ENCODE assay signal across 8 cellular contexts in genomic region chr1:36148821-36149236, GRCh38. TPM values are rescaled to one million over a fixed set of nuclear protein-coding genes. Genes with fewer than 3 reads are reported as not detected.
DNase-seq lines count a peak whose midpoint lies in the region; ATAC-seq and TF ChIP-seq lines count a peak whose summit lies in the region.

No MANE protein-coding gene starts in this region.

- H3K79me2 ChIP-seq in mammary epithelial cell (ENCODE audit: insufficient read depth, low read length), result peaks cover 43% of the 10 kb centered on the region

- no peaks in the 10 kb centered on the region for H4K20me1 ChIP-seq in mammary epithelial cell (ENCODE audit: insufficient read depth, low read length)

- ATAC-seq in HG03378 (IDR thresholded peaks at IDR 0.05; ENCODE audit: unreplicated experiment) (peak; percentile 1), mucosa of descending colon (peak; percentile 9)

- WGBS in mammary epithelial cell (ENCODE audit: low coverage, missing lambda C conversion rate), result 0% methylated on average over 12 of the region's 16 CpGs

- intact Hi-C loops in mammary epithelial cell (cut with micrococcal nuclease), result loop anchor here (1.0 to 2.0 kb wide), 12 partner anchors 13 to 363 kb away; partner anchors contain the start of gene THRAP3
- intact Hi-C loops in mucosa of descending colon (cut with DNase I, micrococcal nuclease), result loop anchor here in 1 of 2 donors (10.0 kb wide), 1 partner anchor 54 kb away; no protein-coding TSS in a partner anchor

- dilution Hi-C loops in mammary epithelial cell (cut with HindIII; ENCODE audit: low sequenced_read_pairs), result loop anchor here (5.0 kb wide), 1 partner anchor 73 kb away; the partner anchor contains the start of gene THRAP3

- H3K9me3 ChIP-seq in mammary epithelial cell (replicated peaks; ENCODE audit: insufficient read depth, low read length), result no peaks in the 10 kb centered on the region
- H3K9me3 ChIP-seq in mucosa of descending colon, result no peaks in the 10 kb centered on the region

- H3K27ac ChIP-seq in mammary epithelial cell (ENCODE audit: insufficient read depth, low read depth, low read length), result peak overlapping the region; percentile 63

- TSS peak; percentile 31 for BruUV-seq in mammary epithelial cell (replicated peaks; lab: Mats Ljungman, UMichigan)

- peak overlapping the region; percentile 89 for H3K4me2 ChIP-seq in mammary epithelial cell (ENCODE audit: insufficient read depth, low read depth, low read length)

- H3K27me3 ChIP-seq in mammary epithelial cell (ENCODE audit: insufficient read depth, low read length), result no peaks in the 10 kb centered on the region

- H3K9ac ChIP-seq in mammary epithelial cell (ENCODE audit: insufficient read depth, low read length), result peak overlapping the region; percentile 90

- H3K4me3 ChIP-seq in AG04449 (ENCODE audit: low read depth, low read length), result peak overlapping the region; percentile 86
- peak overlapping the region; percentile 64 to 84 (median 67) for H3K4me3 ChIP-seq in mammary epithelial cell (replicated peaks in 1 of 3; ENCODE audit: insufficient read depth in 1 of 3, low read depth in 2 of 3, low read length in 3 of 3)
- H3K4me3 ChIP-seq in mucosa of descending colon, result peak overlapping the region; percentile 79

- DNase-seq in AG04449 (ENCODE audit: low read depth, low spot score), result no peak
- no peak for DNase-seq in mammary epithelial cell
- DNase-seq in mucosa of descending colon, result no peak
- no peak for DNase-seq in globus pallidus (ENCODE audit: low spot score)
- DNase-seq in NCI-H2227 treated with DMSO at 0.1 percent for 48 hours (lab: John Stamatoyannopoulos, UW), result no peak
- no peak for DNase-seq in DMS153 treated with DMSO at 0.1 percent for 48 hours (lab: John Stamatoyannopoulos, UW; ENCODE audit: unreplicated experiment)
- no peak for DNase-seq in HuH-7 (ENCODE audit: low spot score)

- POLR2A ChIA-PET in AG04449 (lab: Yijun Ruan, JAX), result interaction anchor here (0.6 to 2.6 kb wide), 16 partner anchors 12 to 275 kb away, joined by 3 to 21 read pairs (median 6); partner anchors contain the start of genes EVA1B and THRAP3

- H3K36me3 ChIP-seq in mammary epithelial cell (ENCODE audit: insufficient read depth, low read length) (no peaks in the 10 kb centered on the region), mucosa of descending colon (ENCODE audit: low read depth) (no peaks in the 10 kb centered on the region)

- H3K4me1 ChIP-seq in mammary epithelial cell (ENCODE audit: insufficient read depth, low read length) (peaks cover 25% of the 10 kb centered on the region), mucosa of descending colon (ENCODE audit: low read depth) (peaks cover 34% of the 10 kb centered on the region)

- H2AFZ ChIP-seq in mammary epithelial cell (ENCODE audit: low read depth, low read length), result peak overlapping the region; percentile 77

- CTCF ChIA-PET in AG04449 (lab: Yijun Ruan, JAX) (interaction anchor here (0.8 to 10.3 kb wide), 35 partner anchors 12 to 273 kb away, joined by 3 to 164 read pairs (median 6); partner anchors contain the start of gene THRAP3), mammary epithelial cell (lab: Charles Lee; ENCODE audit: low non-redundant PET) (interaction anchor here (0.6 to 2.7 kb wide), 5 partner anchors 14 to 151 kb away, joined by 3 to 18 read pairs (median 3); no protein-coding TSS in a partner anchor)

- in situ Hi-C loops in mammary epithelial cell (cut with MboI; ENCODE audit: low sequenced_read_pairs in 2 of 2), result no loop called here

- no peak for TF ChIP-seq CTCF in AG04449 (IDR thresholded peaks at IDR 0.05; ENCODE audit: insufficient read depth, low read length, missing control alignments)
- TF ChIP-seq CTCF in mammary epithelial cell (conservative IDR thresholded peaks at IDR 0.05 in 1 of 2, IDR thresholded peaks at IDR 0.05 in 1 of 2; ENCODE audit: extremely low read depth in 1 of 2, insufficient read depth in 1 of 2, low read depth in 1 of 2, low read length in 2 of 2), result no peak
- TF ChIP-seq CTCF in mucosa of descending colon (IDR thresholded peaks at IDR 0.05), result no peak

RNA-seq across cellular contexts. Expression of gene TRAPPC3, which starts 0.5 kb away (rescaled TPM):
- total RNA-seq in mammary epithelial cell, result 10 to 100 TPM; 73.2 to 96.5 TPM
- polyA plus RNA-seq in mammary epithelial cell, result 107 TPM
- polyA minus RNA-seq in mammary epithelial cell, result 41.7 TPM
- total RNA-seq in mucosa of descending colon, result 10 to 100 TPM; 55.7 to 86.6 (median 57.7) TPM

RNA-seq across cellular contexts. Expression of gene MAP7D1, which starts 7.1 kb away (rescaled TPM):
- total RNA-seq in mammary epithelial cell (100 to 1,000 TPM in 1 of 2 donors, 10 to 100 TPM in 1; 99.4 to 331 TPM), mucosa of descending colon (100 to 1,000 TPM in 1 of 3 donors, 10 to 100 TPM in 2; 41.5 to 161 (median 61.9) TPM)
- 129 TPM for polyA plus RNA-seq in mammary epithelial cell
- 116 TPM for polyA minus RNA-seq in mammary epithelial cell

RNA-seq across cellular contexts. Expression of gene COL8A2, which starts 23.8 kb away (rescaled TPM):
- total RNA-seq in mammary epithelial cell (10 to 100 TPM in 1 of 2 donors, under 1 TPM in 1; 0.94 to 13.3 TPM), mucosa of descending colon (1 to 10 TPM in 2 of 3 donors, under 1 TPM in 1; 0.58 to 4.5 (median 1.5) TPM)
- polyA plus RNA-seq in mammary epithelial cell, result 0.28 TPM
- not detected for polyA minus RNA-seq in mammary epithelial cell
